ENCODE assay signal across 1 cellular context in the genomic region with DNA sequence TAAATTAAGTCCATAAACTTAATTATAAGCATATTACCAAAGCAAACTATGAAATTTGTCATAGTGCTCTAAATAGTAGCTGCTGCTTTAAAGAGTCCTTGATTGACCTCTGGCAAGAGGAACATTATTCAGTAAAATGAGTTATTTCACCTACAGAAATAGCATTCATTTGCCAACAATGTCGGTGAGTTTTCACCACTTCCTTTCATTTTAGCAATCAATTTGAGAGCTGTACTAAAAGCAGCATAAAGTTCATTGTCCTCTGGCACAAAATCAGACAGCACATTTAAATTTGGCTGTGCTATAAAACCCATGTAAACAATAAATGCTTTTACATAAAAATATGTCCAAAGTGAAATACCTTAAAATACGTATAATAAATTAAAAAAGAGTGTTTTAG.
TF ChIP-seq lines count a peak whose summit lies in the region.

No MANE protein-coding gene starts in this region.

TF ChIP-seq in HepG2, 621 proteins besides CTCF, POLR2A, EP300 and RAD21 (continued from another document):
- TF ChIP-seq, protein P1, sequence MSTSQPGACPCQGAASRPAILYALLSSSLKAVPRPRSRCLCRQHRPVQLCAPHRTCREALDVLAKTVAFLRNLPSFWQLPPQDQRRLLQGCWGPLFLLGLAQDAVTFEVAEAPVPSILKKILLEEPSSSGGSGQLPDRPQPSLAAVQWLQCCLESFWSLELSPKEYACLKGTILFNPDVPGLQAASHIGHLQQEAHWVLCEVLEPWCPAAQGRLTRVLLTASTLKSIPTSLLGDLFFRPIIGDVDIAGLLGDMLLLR (CRISPR knock-in tag; IDR thresholded peaks at IDR 0.05) = no peak
- TF ChIP-seq SP140L (CRISPR knock-in tag; IDR thresholded peaks at IDR 0.05; ENCODE audit: borderline replicate concordance) = no peak
- TF ChIP-seq ZNF850 (CRISPR knock-in tag; conservative IDR thresholded peaks at IDR 0.05) = no peak
- no peak for TF ChIP-seq ISL2 (CRISPR knock-in tag; IDR thresholded peaks at IDR 0.05)
- no peak for TF ChIP-seq ZNF7 (CRISPR knock-in tag; IDR thresholded peaks at IDR 0.05)
TF ChIP-seq in HepG2: peak in this region for 0.
